ENCODE assay signal across 10 cellular contexts in genomic region chr22:37527952-37528351, GRCh38. TPM values are rescaled to one million over a fixed set of nuclear protein-coding genes. Genes with fewer than 3 reads are reported as not detected.
"Had no signal": no experiment of that assay in that cellular context is flagged by ENCODE, and none has a peak within 500 bp of the region (broad histone marks: within the 10 kb centered on the region; RNA-seq: fewer than 3 reads in every experiment).

No MANE protein-coding gene starts in this region.

RNA-seq across cellular contexts. Expression of gene CARD10, which starts 8.7 kb away (rescaled TPM):
- total RNA-seq: activated CD4-positive, alpha-beta T cell treated with anti-CD3 and anti-CD28 coated beads for 36 hours; activated CD4-positive, alpha-beta T cell treated with anti-CD3 and anti-CD28 coated beads, Interleukin-2, amount 10 ng/mL, durations not matched to agents 7 days and 5 days; activated T-helper 2 cell treated with anti-CD3 and anti-CD28 coated beads, Interferon-gamma antibody, Interleukin-2, Interleukin-4, amounts not matched to agents 10 μg/mL and 5 μg/mL and 100 μg/mL, durations not matched to agents 14 hours and 24 hours and 36 hours had no signal

RNA-seq across cellular contexts. Expression of gene LGALS2, which starts 51.9 kb away (rescaled TPM):
- total RNA-seq: activated CD4-positive, alpha-beta memory T cell treated with anti-CD3 and anti-CD28 coated beads, Interleukin-2, amount 10 ng/mL, durations not matched to agents 7 days and 5 days; activated CD4-positive, alpha-beta T cell treated with anti-CD3 and anti-CD28 coated beads for 36 hours; activated CD4-positive, alpha-beta T cell treated with anti-CD3 and anti-CD28 coated beads, Interleukin-2, amount 10 ng/mL, durations not matched to agents 7 days and 5 days; activated CD8-positive, alpha-beta memory T cell treated with anti-CD3 and anti-CD28 coated beads, Interleukin-2, amount 10 ng/mL, durations not matched to agents 7 days and 5 days; activated CD8-positive, alpha-beta T cell treated with anti-CD3 and anti-CD28 coated beads, Interleukin-2, amount 10 ng/mL, durations not matched to agents 7 days and 5 days; activated naive CD8-positive, alpha-beta T cell treated with anti-CD3 and anti-CD28 coated beads, Interleukin-2, amount 10 ng/mL, durations not matched to agents 7 days and 5 days; activated T-helper 2 cell treated with anti-CD3 and anti-CD28 coated beads, Interferon-gamma antibody, Interleukin-2, Interleukin-4, amounts not matched to agents 10 μg/mL and 5 μg/mL and 100 μg/mL, durations not matched to agents 14 hours and 24 hours and 36 hours; ascending aorta; cardiac septum; cerebellum had no signal
